8 cellular contexts compared by ENCODE assay signal in genomic region chr17:35087731-35088646, GRCh38. TPM values are rescaled to one million over a fixed set of nuclear protein-coding genes. Genes with fewer than 3 reads are reported as not detected.
DNase-seq lines count a peak whose midpoint lies in the region; ATAC-seq lines count a peak whose summit lies in the region.

No MANE protein-coding gene starts in this region.

- peak overlapping the region; percentile 23; the same call in 1 of the 2 replicates for H3K27ac ChIP-seq in SJCRH30

- DNase-seq in DMS79 treated with DMSO at 0.1 percent for 48 hours (lab: John Stamatoyannopoulos, UW) (peak; percentile 66), DMS79 (lab: John Stamatoyannopoulos, UW) (no peak), SJCRH30 (peak; percentile 58 to 71), astrocyte of the hippocampus (ENCODE audit: low read depth, low spot score) (peak; percentile 75), hepatic stellate cell (ENCODE audit: low spot score) (peak; percentile 55), pons (ENCODE audit: low spot score) (peak; percentile 88), NCI-H1436 treated with DMSO at 0.1 percent for 48 hours (lab: John Stamatoyannopoulos, UW) (no peak)

- H3K36me3 ChIP-seq in SJCRH30 = no peaks in the 10 kb centered on the region

- ATAC-seq in HG02970 (IDR thresholded peaks at IDR 0.05; ENCODE audit: low FRiP score, unreplicated experiment) = peak; percentile 6

- H3K4me1 ChIP-seq in SJCRH30 = peaks cover 10% of the 10 kb centered on the region; the same call in 1 of the 2 replicates

- no peaks in the 10 kb centered on the region for H3K27me3 ChIP-seq in SJCRH30

- H3K4me3 ChIP-seq in SJCRH30 = peak overlapping the region; percentile 91

- H3K9me3 ChIP-seq in SJCRH30 (replicated peaks) = no peaks in the 10 kb centered on the region

RNA-seq across cellular contexts. Expression of gene RFFL, which starts 24.5 kb away (rescaled TPM):
- 10.9 and 13.7 TPM in 2 replicates for total RNA-seq in SJCRH30 (2014; rRNA removed; shearing (Covaris generic))

RNA-seq across cellular contexts. Expression of gene RAD51D, which starts 31.7 kb away (rescaled TPM):
- 8.2 and 9.7 TPM in 2 replicates for total RNA-seq in SJCRH30 (2014; rRNA removed; shearing (Covaris generic))

RNA-seq across cellular contexts. Expression of gene FNDC8, which starts 33.4 kb away (rescaled TPM):
- total RNA-seq in SJCRH30 (2014; rRNA removed; shearing (Covaris generic)) = not detected in 2 replicates

RNA-seq across cellular contexts. Expression of gene NLE1, which starts 54.1 kb away (rescaled TPM):
- total RNA-seq in SJCRH30 (2014; rRNA removed; shearing (Covaris generic)) = 23.9 and 24.9 TPM in 2 replicates

RNA-seq across cellular contexts. Expression of gene UNC45B, which starts 59.6 kb away (rescaled TPM):
- 0.24 and 0.51 TPM in 2 replicates for total RNA-seq in SJCRH30 (2014; rRNA removed; shearing (Covaris generic))

Comparison
In these comparisons a context has a peak if more than half of its experiments do, and no peak if none do; other contexts are left out.
1. DNase-seq: peak in DMS79 treated with DMSO at 0.1 percent for 48 hours (single experiment), SJCRH30 (2 of 2), astrocyte of the hippocampus (single experiment), hepatic stellate cell (single experiment) and pons (single experiment); none in DMS79 (single experiment) and NCI-H1436 treated with DMSO at 0.1 percent for 48 hours (single experiment).